In genomic region chr1:94686882-94687281, GRCh38 we compare ENCODE assay signal across 29 cellular contexts.
"Had no signal": no experiment of that assay in that cellular context is flagged by ENCODE, and none has a peak within 500 bp of the region (broad histone marks: within the 10 kb centered on the region; RNA-seq: fewer than 3 reads in every experiment).

No MANE protein-coding gene starts in this region.

- ATAC-seq: activated T-cell treated with anti-CD3 and anti-CD28 coated beads, Interleukin-2, amount 50 U/mL, for 4 hours; Panc1; Right ventricle myocardium inferior; T-cell had no signal

- H3K27ac ChIP-seq: brain microvascular endothelial cell, cardiac muscle cell, SK-N-MC, VCaP had no signal

- H3K4me3 ChIP-seq: cardiac muscle cell, SK-N-MC had no signal

- H3K36me3 ChIP-seq: brain microvascular endothelial cell, cardiac muscle cell had no signal

- DNase-seq: activated CD4-positive, alpha-beta memory T cell treated with anti-CD3 and anti-CD28 coated beads for 36 hours; activated CD4-positive, alpha-beta T cell treated with anti-CD3 and anti-CD28 coated beads, Interleukin-2, amount 10 ng/mL, durations not matched to agents 7 days and 5 days; activated CD4-positive, CD25-positive, alpha-beta regulatory T cell; activated CD8-positive, alpha-beta memory T cell treated with anti-CD3 and anti-CD28 coated beads for 24 hours; activated effector memory CD4-positive, alpha-beta T cell treated with anti-CD3 and anti-CD28 coated beads, Interleukin-2, amount 50 U/mL, for 16 hours; activated naive CD4-positive, alpha-beta T cell treated with anti-CD3 and anti-CD28 coated beads for 36 hours; activated T-cell treated with anti-CD3 and anti-CD28 coated beads, Interleukin-2, amount 50 U/mL, for 4 hours; brain microvascular endothelial cell; KG1; MV-4-11; NCI-H1105; NCI-H1436 treated with DMSO at 0.1 percent for 48 hours; NCI-H187 treated with DMSO at 0.1 percent for 48 hours; NCI-H2081 treated with DMSO at 0.1 percent for 48 hours; NCI-H2171; NCI-H2227 treated with DMSO at 0.1 percent for 48 hours; NCI-H446 treated with DMSO at 0.1 percent for 48 hours; NCI-H526 treated with DMSO at 0.1 percent for 48 hours; NCI-H82; OCI-M1; RPMI8226; T-cell; T-helper 2 cell; T1000 had no signal

- H3K27me3 ChIP-seq: brain microvascular endothelial cell, cardiac muscle cell had no signal
